In genomic region chr1:68383092-68383491, GRCh38 we compare ENCODE assay signal across 19 cellular contexts.
"Had no signal": no experiment of that assay in that cellular context is flagged by ENCODE, and none has a peak within 500 bp of the region (broad histone marks: within the 10 kb centered on the region; RNA-seq: fewer than 3 reads in every experiment).

No MANE protein-coding gene starts in this region.

- H3K4me3 Mint-ChIP-seq: activated CD4-positive, alpha-beta T cell treated with anti-CD3 and anti-CD28 coated beads, Interleukin-2, amount 10 ng/mL, durations not matched to agents 24 days and 14 days; activated CD8-positive, alpha-beta T cell treated with anti-CD3 and anti-CD28 coated beads, Interleukin-2, amount 10 ng/mL, durations not matched to agents 7 days and 5 days; activated naive CD8-positive, alpha-beta T cell treated with anti-CD3 and anti-CD28 coated beads for 36 hours; dendritic cell treated with granulocyte-macrophage colony-stimulating factor and Interleukin-4, amounts not matched to agents 40 ng/mL and 50 ng/mL, for 4 days; nephron progenitor cell; stimulated activated memory B cell treated with anti-CD40 and anti-IgM and Interleukin-4, amounts not matched to agents 10 μg/mL and 1 μg/mL and 100 μg/mL, for 72 hours; T-helper 2 cell treated with Interferon-gamma antibody and Interleukin-4, amounts not matched to agents 5 μg/mL and 100 μg/mL, for 36 hours had no signal

- H3K4me1 Mint-ChIP-seq: activated naive CD8-positive, alpha-beta T cell treated with anti-CD3 and anti-CD28 coated beads for 36 hours; nephron progenitor cell; stimulated activated memory B cell treated with anti-CD40 and anti-IgM and Interleukin-4, amounts not matched to agents 10 μg/mL and 1 μg/mL and 100 μg/mL, for 72 hours had no signal

- H3K27ac Mint-ChIP-seq: activated CD4-positive, alpha-beta T cell treated with anti-CD3 and anti-CD28 coated beads, Interleukin-2, amount 10 ng/mL, durations not matched to agents 24 days and 14 days; activated CD8-positive, alpha-beta T cell treated with anti-CD3 and anti-CD28 coated beads, Interleukin-2, amount 10 ng/mL, durations not matched to agents 7 days and 5 days; activated naive CD8-positive, alpha-beta T cell treated with anti-CD3 and anti-CD28 coated beads for 36 hours; dendritic cell treated with granulocyte-macrophage colony-stimulating factor and Interleukin-4, amounts not matched to agents 40 ng/mL and 50 ng/mL, for 4 days; nephron progenitor cell; stimulated activated memory B cell treated with anti-CD40 and anti-IgM and Interleukin-4, amounts not matched to agents 10 μg/mL and 1 μg/mL and 100 μg/mL, for 72 hours; T-helper 2 cell treated with Interferon-gamma antibody and Interleukin-4, amounts not matched to agents 5 μg/mL and 100 μg/mL, for 36 hours had no signal

- H3K9me3 ChIP-seq: right atrium auricular region, thyroid gland, uterus had no signal

- H3K4me1 ChIP-seq: thyroid gland, uterus had no signal

- H3K27ac ChIP-seq: right atrium auricular region, thyroid gland, uterus had no signal

- DNase-seq: activated CD4-positive, alpha-beta T cell treated with anti-CD3 and anti-CD28 coated beads, Interleukin-2, amount 10 ng/mL, durations not matched to agents 24 days and 14 days; activated CD4-positive, CD25-positive, alpha-beta regulatory T cell; activated CD8-positive, alpha-beta memory T cell treated with anti-CD3 and anti-CD28 coated beads, Interleukin-2, amount 50 U/mL, for 4 hours; activated CD8-positive, alpha-beta T cell treated with anti-CD3 and anti-CD28 coated beads, Interleukin-2, amount 10 ng/mL, durations not matched to agents 7 days and 5 days; activated naive CD8-positive, alpha-beta T cell treated with anti-CD3 and anti-CD28 coated beads for 36 hours; amygdala; brain microvascular endothelial cell; effector memory CD4-positive, alpha-beta T cell; hippocampal formation; kidney glomerular epithelial cell; nephron progenitor cell; occipital lobe; stimulated activated CD4-positive, alpha-beta T cell treated with anti-CD3 and anti-CD28 coated beads, Interleukin-2, amount 100 ng/mL, for 48 hours; thyroid gland; uterus had no signal

- H3K27me3 ChIP-seq: brain microvascular endothelial cell, right atrium auricular region, thyroid gland, uterus had no signal

- H3K9me3 Mint-ChIP-seq: activated CD4-positive, alpha-beta T cell treated with anti-CD3 and anti-CD28 coated beads, Interleukin-2, amount 10 ng/mL, durations not matched to agents 24 days and 14 days; activated naive CD8-positive, alpha-beta T cell treated with anti-CD3 and anti-CD28 coated beads for 36 hours; T-helper 2 cell treated with Interferon-gamma antibody and Interleukin-4, amounts not matched to agents 5 μg/mL and 100 μg/mL, for 36 hours had no signal

- H3K4me3 ChIP-seq: right atrium auricular region, thyroid gland, uterus had no signal

- H3K36me3 ChIP-seq: brain microvascular endothelial cell, right atrium auricular region, thyroid gland, uterus had no signal

- H3K27me3 Mint-ChIP-seq: activated CD4-positive, alpha-beta T cell treated with anti-CD3 and anti-CD28 coated beads, Interleukin-2, amount 10 ng/mL, durations not matched to agents 24 days and 14 days had no signal

- H3K36me3 Mint-ChIP-seq: activated naive CD8-positive, alpha-beta T cell treated with anti-CD3 and anti-CD28 coated beads for 36 hours; stimulated activated memory B cell treated with anti-CD40 and anti-IgM and Interleukin-4, amounts not matched to agents 10 μg/mL and 1 μg/mL and 100 μg/mL, for 72 hours had no signal
